Comparison of ENCODE assay signal across 10 cellular contexts in genomic region chr3:18153571-18154173, GRCh38.
A peak's percentile ranks its signal among the peaks of the same experiment; 100 is the strongest.
DNase-seq lines count a peak whose midpoint lies in the region; ATAC-seq and TF ChIP-seq lines count a peak whose summit lies in the region.
"Had no signal": no experiment of that assay in that cellular context is flagged by ENCODE, and none has a peak within 500 bp of the region (broad histone marks: within the 10 kb centered on the region; RNA-seq: fewer than 3 reads in every experiment).

No MANE protein-coding gene starts in this region.

- H3K4me1 Mint-ChIP-seq in endodermal cell: peaks cover 55% of the 10 kb centered on the region
- H3K4me1 Mint-ChIP-seq: activated T-helper 17 cell treated with anti-CD3 and anti-CD28 coated beads, Interleukin-2, amount 50 U/mL, for 72 hours had no signal

- WGBS in endodermal cell (ENCODE audit: insufficient coverage in 1 of 2, insufficient read length in 1 of 2), 2 experiments: 35 to 63% methylated on average over 2 to 3 of the region's 3 CpGs
- WGBS in trophoblast cell (ENCODE audit: extremely low coverage, insufficient coverage, insufficient read length): no CpG with 5 or more reads among the region's 3 CpGs

- H3K9ac ChIP-seq in endodermal cell (ENCODE audit: extremely low read depth, low read length, poor library complexity, severe bottlenecking): no peak overlapping the region
- H3K9ac ChIP-seq in trophoblast cell (ENCODE audit: low read length): no peak overlapping the region

- H3K9me3 Mint-ChIP-seq in endodermal cell: no peaks in the 10 kb centered on the region
- H3K9me3 Mint-ChIP-seq: activated T-helper 17 cell treated with anti-CD3 and anti-CD28 coated beads, Interleukin-2, amount 50 U/mL, for 72 hours had no signal

- H3K14ac ChIP-seq in trophoblast cell (ENCODE audit: low read length): no peak overlapping the region

- H3K18ac ChIP-seq in trophoblast cell (ENCODE audit: low read length): no peak overlapping the region

- no peaks in the 10 kb centered on the region for H3K79me1 ChIP-seq in trophoblast cell (ENCODE audit: low read length)

- no peak overlapping the region for H2BK12ac ChIP-seq in trophoblast cell (ENCODE audit: low read length)

- H3K36me3 Mint-ChIP-seq in endodermal cell (ENCODE audit: low read depth): peaks cover 5% of the 10 kb centered on the region

- H3K36me3 ChIP-seq in endodermal cell (ENCODE audit: control insufficient read depth, insufficient read depth, low read length) (no peaks in the 10 kb centered on the region), trophoblast cell (ENCODE audit: control insufficient read depth in 1 of 2, insufficient read depth in 2 of 2, low read length in 2 of 2) (no peaks in the 10 kb centered on the region)

- H3K4me3 Mint-ChIP-seq in endodermal cell: peak overlapping the region; percentile 11
- H3K4me3 Mint-ChIP-seq: activated T-helper 17 cell treated with anti-CD3 and anti-CD28 coated beads, Interleukin-2, amount 50 U/mL, for 72 hours had no signal

- no peak overlapping the region for H2BK120ac ChIP-seq in trophoblast cell (ENCODE audit: insufficient read depth, low read length, poor library complexity)

- no peak overlapping the region for H4K8ac ChIP-seq in trophoblast cell (ENCODE audit: low read depth, low read length)

- no peak overlapping the region for H3K23ac ChIP-seq in trophoblast cell (ENCODE audit: low read length)

- H3K27ac ChIP-seq in endodermal cell (ENCODE audit: low read depth, low read length) (peak overlapping the region; percentile 13), trophoblast cell (ENCODE audit: low read depth, low read length) (no peak overlapping the region)

- no peak overlapping the region for H3K4ac ChIP-seq in trophoblast cell (ENCODE audit: low read depth, low read length)

- no peak overlapping the region for H4K12ac ChIP-seq in trophoblast cell (ENCODE audit: low read depth, low read length)

- H3K27me3 ChIP-seq in endodermal cell (ENCODE audit: control insufficient read depth, insufficient read depth, low read length, poor library complexity, severe bottlenecking) (no peaks in the 10 kb centered on the region), trophoblast cell (ENCODE audit: insufficient read depth, low read length) (no peaks in the 10 kb centered on the region)

- H3K9me3 ChIP-seq in endodermal cell (ENCODE audit: control insufficient read depth, low read length) (no peaks in the 10 kb centered on the region), trophoblast cell (ENCODE audit: insufficient read depth, low read depth, low read length) (no peaks in the 10 kb centered on the region)

- peak overlapping the region; percentile 85 for H3K27ac Mint-ChIP-seq in endodermal cell
- H3K27ac Mint-ChIP-seq: activated T-helper 17 cell treated with anti-CD3 and anti-CD28 coated beads, Interleukin-2, amount 50 U/mL, for 72 hours had no signal

- H3K79me2 ChIP-seq in trophoblast cell (ENCODE audit: control insufficient read depth, insufficient read depth, low read length, poor library complexity): no peaks in the 10 kb centered on the region

- peak; percentile 46 for TF ChIP-seq CTCF in endodermal cell (conservative IDR thresholded peaks at IDR 0.05)

- no peak overlapping the region for H4K91ac ChIP-seq in trophoblast cell (ENCODE audit: low read depth, low read length)

- peak; percentile 70 for ATAC-seq in GM18870 (IDR thresholded peaks at IDR 0.05; ENCODE audit: unreplicated experiment)
- ATAC-seq: activated T-helper 17 cell treated with anti-CD3 and anti-CD28 coated beads, Interleukin-2, amount 50 U/mL, for 72 hours had no signal

- no peak overlapping the region for H2BK5ac ChIP-seq in trophoblast cell (ENCODE audit: low read depth, low read length, poor library complexity)

- H3K4me1 ChIP-seq in endodermal cell (ENCODE audit: control insufficient read depth, insufficient read depth, low read length) (no peaks in the 10 kb centered on the region), trophoblast cell (ENCODE audit: control insufficient read depth in 1 of 2, insufficient read depth in 2 of 2, low read length in 2 of 2) (no peaks in the 10 kb centered on the region)

- no peak overlapping the region for H2AFZ ChIP-seq in trophoblast cell (ENCODE audit: insufficient read depth, low read length, poor library complexity)

- H3K4me3 ChIP-seq in endodermal cell (ENCODE audit: low read length) (no peak overlapping the region), trophoblast cell (ENCODE audit: low read depth, low read length) (no peak overlapping the region)

- DNase-seq in NCI-H226 (peak; percentile 85), endodermal cell (peak; percentile 46), trophoblast cell (peak; percentile 4 to 57), activated gamma-delta T cell treated with Interleukin-2 at 50 U/mL for 16 hours (no peak), NCI-H748 treated with DMSO at 0.1 percent for 48 hours (lab: John Stamatoyannopoulos, UW) (no peak), NCI-H1694 treated with DMSO at 0.1 percent for 48 hours (lab: John Stamatoyannopoulos, UW) (no peak), Kasumi-1 (lab: John Stamatoyannopoulos, UW) (no peak)
- DNase-seq: NCI-H1048 had no signal

- H3K4me2 ChIP-seq in trophoblast cell (ENCODE audit: low read length): no peak overlapping the region

- no peak overlapping the region for H2AK5ac ChIP-seq in trophoblast cell (ENCODE audit: low read length)

- H3K27me3 Mint-ChIP-seq in endodermal cell (ENCODE audit: insufficient read depth): no peaks in the 10 kb centered on the region

Comparison
In these comparisons a context has a peak if more than half of its experiments do, and no peak if none do; other contexts are left out.
1. DNase-seq: peak in NCI-H226 (single experiment), endodermal cell (single experiment) and trophoblast cell (2 of 2); none in activated gamma-delta T cell treated with Interleukin-2 at 50 U/mL for 16 hours (single experiment), NCI-H748 treated with DMSO at 0.1 percent for 48 hours (single experiment), NCI-H1694 treated with DMSO at 0.1 percent for 48 hours (single experiment) and Kasumi-1 (0 of 2).